ENCODE assay signal across 23 cellular contexts in genomic region chr3:42351221-42351620, GRCh38. TPM values are rescaled to one million over a fixed set of nuclear protein-coding genes. Genes with fewer than 3 reads are reported as not detected.
DNase-seq lines count a peak whose midpoint lies in the region; ATAC-seq, FAIRE-seq and TF ChIP-seq lines count a peak whose summit lies in the region.
"Had no signal": no experiment of that assay in that cellular context is flagged by ENCODE, and none has a peak within 500 bp of the region (broad histone marks: within the 10 kb centered on the region; RNA-seq: fewer than 3 reads in every experiment).

No MANE protein-coding gene starts in this region.

- H3K36me3 Mint-ChIP-seq in astrocyte (ENCODE audit: low read depth, unreplicated experiment): no peaks in the 10 kb centered on the region

- no peak overlapping the region for H3K4me3 Mint-ChIP-seq in astrocyte (ENCODE audit: unreplicated experiment)
- H3K4me3 Mint-ChIP-seq: activated CD4-positive, alpha-beta T cell treated with anti-CD3 and anti-CD28 coated beads, Interleukin-2, amount 10 ng/mL, durations not matched to agents 24 days and 14 days had no signal

- no peak overlapping the region for H3K4me2 ChIP-seq in astrocyte (ENCODE audit: low read length)

- H3K4me1 ChIP-seq in astrocyte (ENCODE audit: insufficient read depth, low read length) (no peaks in the 10 kb centered on the region), tibial artery (peaks cover 0 to 17% (median 6%) of the 10 kb centered on the region in 4 donors)
- H3K4me1 ChIP-seq: heart left ventricle, lower lobe of right lung, parathyroid adenoma had no signal

- no peaks in the 10 kb centered on the region for H3K36me3 ChIP-seq in astrocyte (ENCODE audit: insufficient read depth, low read length)
- H3K36me3 ChIP-seq in tibial artery: no peaks in the 10 kb centered on the region
- H3K36me3 ChIP-seq: heart left ventricle, lower lobe of right lung had no signal

- H3K4me3 ChIP-seq in astrocyte (ENCODE audit: insufficient read depth, low read depth, low read length) (no peak overlapping the region), tibial artery (no peak overlapping the region)
- H3K4me3 ChIP-seq: heart left ventricle, K562, lower lobe of right lung had no signal

- H4K20me1 ChIP-seq in astrocyte (ENCODE audit: insufficient read depth, low read length): no peaks in the 10 kb centered on the region

- H3K27ac Mint-ChIP-seq in astrocyte (ENCODE audit: unreplicated experiment): peak overlapping the region; percentile 50
- H3K27ac Mint-ChIP-seq: activated CD4-positive, alpha-beta T cell treated with anti-CD3 and anti-CD28 coated beads, Interleukin-2, amount 10 ng/mL, durations not matched to agents 24 days and 14 days had no signal

- H3K27ac ChIP-seq in astrocyte (ENCODE audit: low read depth, low read length) (no peak overlapping the region), tibial artery (no peak overlapping the region)
- H3K27ac ChIP-seq: C4-2B, heart left ventricle, lower lobe of right lung, parathyroid adenoma had no signal

- intact Hi-C loops in tibial artery (cut with DNase I; ENCODE audit: low total_unique reads): no loop called here

- H3K9me3 ChIP-seq in astrocyte (ENCODE audit: insufficient read depth, low read depth, low read length): peaks cover 3% of the 10 kb centered on the region
- H3K9me3 ChIP-seq in tibial artery: peaks cover 0 to 4% (median 0%) of the 10 kb centered on the region in 3 donors
- H3K9me3 ChIP-seq: lower lobe of right lung had no signal

- H3K79me2 ChIP-seq in astrocyte (ENCODE audit: insufficient read depth, low read length): no peaks in the 10 kb centered on the region
- H3K79me2 ChIP-seq: parathyroid adenoma had no signal

- ATAC-seq in GM19035 (IDR thresholded peaks at IDR 0.05; ENCODE audit: unreplicated experiment): no peak
- ATAC-seq: heart left ventricle, K562 had no signal

- peaks cover 23% of the 10 kb centered on the region for H3K27me3 Mint-ChIP-seq in astrocyte (ENCODE audit: low read depth, unreplicated experiment)

- DNase-seq in GM04504 (ENCODE audit: low read depth) (peak; percentile 8), astrocyte (ENCODE audit: low read depth) (peak; percentile 56), fibroblast of the conjunctiva (ENCODE audit: low read depth) (peak; percentile 9), hepatic stellate cell (ENCODE audit: low spot score) (no peak), tibial artery (no peak)
- no peak for DNase-seq in activated CD4-positive, alpha-beta T cell treated with anti-CD3 and anti-CD28 coated beads, Interleukin-2, amount 50 U/mL, for 1 hour
- DNase-seq: activated CD4-positive, alpha-beta T cell treated with anti-CD3 and anti-CD28 coated beads, Interleukin-2, amount 10 ng/mL, durations not matched to agents 24 days and 14 days; activated naive CD4-positive, alpha-beta T cell; lower lobe of right lung; NCI-H1092; NCI-H2081; NCI-H524; small intestine; stimulated activated CD4-positive, alpha-beta T cell treated with anti-CD3 and anti-CD28 coated beads, Interleukin-4, amount 100 ng/mL, for 24 hours had no signal

- no peaks in the 10 kb centered on the region for H3K27me3 ChIP-seq in astrocyte (ENCODE audit: insufficient read depth, low read length)
- H3K27me3 ChIP-seq in tibial artery: no peaks in the 10 kb centered on the region

- H3K4me1 Mint-ChIP-seq in astrocyte (ENCODE audit: low read depth, unreplicated experiment): peaks cover 5% of the 10 kb centered on the region
- H3K4me1 Mint-ChIP-seq: activated CD4-positive, alpha-beta T cell treated with anti-CD3 and anti-CD28 coated beads, Interleukin-2, amount 10 ng/mL, durations not matched to agents 24 days and 14 days had no signal

- H2AFZ ChIP-seq in astrocyte (ENCODE audit: low read depth, low read length): no peak overlapping the region
- H2AFZ ChIP-seq: parathyroid adenoma had no signal

- H3K9me3 Mint-ChIP-seq in astrocyte (ENCODE audit: unreplicated experiment): peaks cover 3% of the 10 kb centered on the region
- H3K9me3 Mint-ChIP-seq: activated CD4-positive, alpha-beta T cell treated with anti-CD3 and anti-CD28 coated beads, Interleukin-2, amount 10 ng/mL, durations not matched to agents 24 days and 14 days had no signal

- FAIRE-seq in astrocyte (lab: Jason Lieb, UNC): no peak
- FAIRE-seq: colon, GM18507, H1, K562, small intestine had no signal

- TF ChIP-seq CTCF in astrocyte (IDR thresholded peaks at IDR 0.05; ENCODE audit: insufficient read depth, low read depth, low read length) (no peak), tibial artery (IDR thresholded peaks at IDR 0.05) (no peak)

- H3K9ac ChIP-seq in astrocyte (ENCODE audit: low read length): no peak overlapping the region
- H3K9ac ChIP-seq: parathyroid adenoma had no signal

RNA-seq across cellular contexts. Expression of gene LYZL4, which starts 59.2 kb away (rescaled TPM):
- total RNA-seq in astrocyte: not detected in 2 replicates
- total RNA-seq: activated CD4-positive, alpha-beta T cell treated with anti-CD3 and anti-CD28 coated beads, Interleukin-2, amount 10 ng/mL, durations not matched to agents 24 days and 14 days; H1; heart left ventricle; K562; lower lobe of right lung; subcutaneous adipose tissue had no signal

Comparison
In these comparisons a context has a peak if more than half of its experiments do, and no peak if none do; other contexts are left out.
1. DNase-seq: peak in GM04504 (single experiment), astrocyte (single experiment) and fibroblast of the conjunctiva (single experiment); none in hepatic stellate cell (single experiment), tibial artery (0 of 2) and activated CD4-positive, alpha-beta T cell treated with anti-CD3 and anti-CD28 coated beads, Interleukin-2, amount 50 U/mL, for 1 hour (single experiment).